In the genomic region with DNA sequence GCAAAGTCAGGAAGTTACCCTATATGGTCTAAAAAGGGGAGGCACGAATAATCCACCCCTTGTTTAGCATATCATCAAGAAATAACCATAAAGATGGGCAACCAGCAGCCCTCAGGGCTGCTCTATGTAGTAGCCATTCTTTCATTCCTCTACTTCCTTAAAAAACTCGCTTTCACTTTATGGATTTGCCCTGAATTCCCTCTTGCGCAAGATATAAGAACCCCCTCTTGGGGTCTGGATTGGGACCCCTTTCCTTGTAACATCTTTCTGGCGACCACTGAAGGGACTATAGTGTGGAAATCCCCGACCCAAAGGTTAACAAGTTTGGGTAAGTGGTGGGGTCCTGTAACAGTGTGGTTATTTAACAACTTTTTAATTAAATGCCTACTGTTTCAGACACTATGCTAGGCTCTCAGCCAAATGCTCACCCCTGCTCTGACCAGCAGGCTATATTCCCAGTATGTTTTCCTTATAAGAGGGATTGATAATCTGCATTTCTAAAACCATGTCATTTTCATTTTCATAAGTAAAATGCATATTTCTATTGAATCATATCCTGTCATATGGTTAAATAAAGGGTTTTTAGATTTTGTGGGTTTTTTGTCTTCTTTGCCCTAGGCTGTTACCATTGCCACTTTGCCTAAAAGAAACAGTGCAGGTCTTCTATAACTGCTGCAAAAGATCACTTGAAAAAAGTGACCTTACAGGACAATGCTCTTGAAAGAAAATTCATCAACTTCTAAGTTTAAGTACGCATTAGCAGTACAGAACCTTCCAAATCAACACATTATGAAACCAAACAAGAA, we compare ENCODE assay signal across 1 cellular context.
A peak's percentile ranks its signal among the peaks of the same experiment; 100 is the strongest.
TF ChIP-seq lines count a peak whose summit lies in the region.

No MANE protein-coding gene starts in this region.

TF ChIP-seq in IMR-90, 13 proteins besides CTCF, POLR2A, EP300 and RAD21:
- TF ChIP-seq MAFK (IDR thresholded peaks at IDR 0.05; ENCODE audit: low read depth, low read length) = no peak
- TF ChIP-seq MAZ (IDR thresholded peaks at IDR 0.05; ENCODE audit: borderline replicate concordance, low read depth, low read length) = no peak
- TF ChIP-seq CEBPB (IDR thresholded peaks at IDR 0.05; ENCODE audit: low read depth, low read length) = peak; percentile 51; the same call in 1 of the 2 replicates
- no peak for TF ChIP-seq BHLHE40 (IDR thresholded peaks at IDR 0.05; ENCODE audit: low read depth, low read length)
- no peak for TF ChIP-seq CHD1 (IDR thresholded peaks at IDR 0.05; ENCODE audit: low read depth, low read length)
